15 cellular contexts compared by ENCODE assay signal in genomic region chr10:22366771-22367170, GRCh38. TPM values are rescaled to one million over a fixed set of nuclear protein-coding genes. Genes with fewer than 3 reads are reported as not detected.
DNase-seq lines count a peak whose midpoint lies in the region; ATAC-seq and TF ChIP-seq lines count a peak whose summit lies in the region.
"Had no signal": no experiment of that assay in that cellular context is flagged by ENCODE, and none has a peak within 500 bp of the region (broad histone marks: within the 10 kb centered on the region; RNA-seq: fewer than 3 reads in every experiment).

No MANE protein-coding gene starts in this region.

- peak overlapping the region; percentile 3 for H3K27ac Mint-ChIP-seq in activated T-cell treated with anti-CD3 and anti-CD28 coated beads, Interleukin-2, amount 50 U/mL, for 24 hours
- no peak overlapping the region for H3K27ac Mint-ChIP-seq in activated T-cell treated with anti-CD3 and anti-CD28 coated beads, Interleukin-2, amount 50 U/mL, for 72 hours
- peak overlapping the region; percentile 23 for H3K27ac Mint-ChIP-seq in activated naive CD8-positive, alpha-beta T cell treated with anti-CD3 and anti-CD28 coated beads for 36 hours
- H3K27ac Mint-ChIP-seq in stimulated activated naive CD8-positive, alpha-beta T cell treated with anti-CD3 and anti-CD28 coated beads, Interleukin-15, amount 100 ng/mL, for 72 hours, result peak overlapping the region; percentile 0 to 82
- H3K27ac Mint-ChIP-seq: CD4-positive, CD25-positive, alpha-beta regulatory T cell had no signal

- no peaks in the 10 kb centered on the region for H3K9me3 Mint-ChIP-seq in activated T-cell treated with anti-CD3 and anti-CD28 coated beads, Interleukin-2, amount 50 U/mL, for 24 hours
- H3K9me3 Mint-ChIP-seq in activated T-cell treated with anti-CD3 and anti-CD28 coated beads, Interleukin-2, amount 50 U/mL, for 72 hours, result no peaks in the 10 kb centered on the region
- H3K9me3 Mint-ChIP-seq in activated naive CD8-positive, alpha-beta T cell treated with anti-CD3 and anti-CD28 coated beads for 36 hours, result peaks cover 3% of the 10 kb centered on the region
- peaks cover 0 to 5% of the 10 kb centered on the region in 2 donors for H3K9me3 Mint-ChIP-seq in stimulated activated naive CD8-positive, alpha-beta T cell treated with anti-CD3 and anti-CD28 coated beads, Interleukin-15, amount 100 ng/mL, for 72 hours
- H3K9me3 Mint-ChIP-seq: CD4-positive, CD25-positive, alpha-beta regulatory T cell had no signal

- no peaks in the 10 kb centered on the region for H3K27me3 ChIP-seq in MM.1S (replicated peaks; ENCODE audit: insufficient read depth, low read length)

- H3K4me1 Mint-ChIP-seq in activated T-cell treated with anti-CD3 and anti-CD28 coated beads, Interleukin-2, amount 50 U/mL, for 24 hours (ENCODE audit: low read depth), result peaks cover 46% of the 10 kb centered on the region
- H3K4me1 Mint-ChIP-seq in activated T-cell treated with anti-CD3 and anti-CD28 coated beads, Interleukin-2, amount 50 U/mL, for 72 hours (ENCODE audit: low read depth), result peaks cover 48% of the 10 kb centered on the region
- H3K4me1 Mint-ChIP-seq in activated naive CD8-positive, alpha-beta T cell treated with anti-CD3 and anti-CD28 coated beads for 36 hours, result peaks cover 35% of the 10 kb centered on the region
- peaks cover 38% of the 10 kb centered on the region for H3K4me1 Mint-ChIP-seq in stimulated activated naive CD8-positive, alpha-beta T cell treated with anti-CD3 and anti-CD28 coated beads, Interleukin-15, amount 100 ng/mL, for 72 hours

- H4K20me1 ChIP-seq in MM.1S (ENCODE audit: insufficient read depth, low read length), result no peaks in the 10 kb centered on the region

- no peak for DNase-seq in activated T-cell treated with anti-CD3 and anti-CD28 coated beads, Interleukin-2, amount 50 U/mL, for 24 hours
- DNase-seq in activated T-cell treated with anti-CD3 and anti-CD28 coated beads, Interleukin-2, amount 50 U/mL, for 72 hours, result no peak
- no peak for DNase-seq in MM.1S
- DNase-seq in activated naive CD8-positive, alpha-beta T cell treated with anti-CD3 and anti-CD28 coated beads for 36 hours, result no peak
- no peak for DNase-seq in stimulated activated naive CD8-positive, alpha-beta T cell treated with anti-CD3 and anti-CD28 coated beads, Interleukin-15, amount 100 ng/mL, for 72 hours
- no peak for DNase-seq in RPMI8226
- DNase-seq in NCI-H526 (lab: John Stamatoyannopoulos, UW), result no peak
- DNase-seq: DMS53, GOT3, NCI-H1417, NCI-H1930, NCI-H2171, NCI-H446 treated with DMSO at 0.1 percent for 48 hours had no signal

- H3K4me1 ChIP-seq in MM.1S (ENCODE audit: low read length), result peaks cover 36% of the 10 kb centered on the region

- no peak for TF ChIP-seq CTCF in MM.1S (IDR thresholded peaks at IDR 0.05; ENCODE audit: low read length)

- no peak for ATAC-seq in activated T-cell treated with anti-CD3 and anti-CD28 coated beads, Interleukin-2, amount 50 U/mL, for 72 hours (replicated peaks in 1 of 2)
- no peak for ATAC-seq in stimulated activated naive CD8-positive, alpha-beta T cell treated with anti-CD3 and anti-CD28 coated beads, Interleukin-15, amount 100 ng/mL, for 72 hours

- H3K4me2 ChIP-seq in MM.1S (ENCODE audit: low read depth, low read length), result peak overlapping the region; percentile 65; the same call in 1 of the 2 replicates

- no peak overlapping the region for H3K27ac ChIP-seq in MM.1S (ENCODE audit: low read length)

- no peak overlapping the region for H3K4me3 ChIP-seq in MM.1S (ENCODE audit: low read length)
- H3K4me3 ChIP-seq: GM12878 had no signal

- H3K36me3 Mint-ChIP-seq in activated T-cell treated with anti-CD3 and anti-CD28 coated beads, Interleukin-2, amount 50 U/mL, for 24 hours (ENCODE audit: low read depth), result no peaks in the 10 kb centered on the region
- peaks cover 0 to 2% of the 10 kb centered on the region in 2 donors for H3K36me3 Mint-ChIP-seq in activated T-cell treated with anti-CD3 and anti-CD28 coated beads, Interleukin-2, amount 50 U/mL, for 72 hours (ENCODE audit: insufficient read depth in 2 of 2)
- H3K36me3 Mint-ChIP-seq in activated naive CD8-positive, alpha-beta T cell treated with anti-CD3 and anti-CD28 coated beads for 36 hours, result peaks cover 3% of the 10 kb centered on the region
- H3K36me3 Mint-ChIP-seq: CD4-positive, CD25-positive, alpha-beta regulatory T cell had no signal

- H3K4me3 Mint-ChIP-seq in activated T-cell treated with anti-CD3 and anti-CD28 coated beads, Interleukin-2, amount 50 U/mL, for 24 hours, result no peak overlapping the region
- H3K4me3 Mint-ChIP-seq in activated T-cell treated with anti-CD3 and anti-CD28 coated beads, Interleukin-2, amount 50 U/mL, for 72 hours, result peak overlapping the region in 1 of 2 donors; percentile 57
- no peak overlapping the region for H3K4me3 Mint-ChIP-seq in activated naive CD8-positive, alpha-beta T cell treated with anti-CD3 and anti-CD28 coated beads for 36 hours
- H3K4me3 Mint-ChIP-seq in stimulated activated naive CD8-positive, alpha-beta T cell treated with anti-CD3 and anti-CD28 coated beads, Interleukin-15, amount 100 ng/mL, for 72 hours, result peak overlapping the region in 1 of 2 donors; percentile 62

- no peak overlapping the region for H3K9ac ChIP-seq in MM.1S (ENCODE audit: low read length)

- H3K36me3 ChIP-seq in MM.1S (replicated peaks; ENCODE audit: insufficient read depth, low read length), result no peaks in the 10 kb centered on the region

- no peaks in the 10 kb centered on the region for H3K9me3 ChIP-seq in MM.1S (replicated peaks; ENCODE audit: insufficient read depth, low read length)

- no peaks in the 10 kb centered on the region for H3K9me2 ChIP-seq in MM.1S (replicated peaks; ENCODE audit: insufficient read depth, low read length)

- no peak overlapping the region for H2AFZ ChIP-seq in MM.1S (ENCODE audit: low read length)

- H3F3A ChIP-seq in MM.1S (ENCODE audit: insufficient read depth, low read length), result no peaks in the 10 kb centered on the region

- H3K79me2 ChIP-seq in MM.1S (ENCODE audit: low read length), result no peaks in the 10 kb centered on the region

- H3K27me3 Mint-ChIP-seq in activated T-cell treated with anti-CD3 and anti-CD28 coated beads, Interleukin-2, amount 50 U/mL, for 24 hours, result no peaks in the 10 kb centered on the region
- H3K27me3 Mint-ChIP-seq in activated T-cell treated with anti-CD3 and anti-CD28 coated beads, Interleukin-2, amount 50 U/mL, for 72 hours (ENCODE audit: low read depth), result peaks cover 5% of the 10 kb centered on the region
- peaks cover 8% of the 10 kb centered on the region for H3K27me3 Mint-ChIP-seq in activated naive CD8-positive, alpha-beta T cell treated with anti-CD3 and anti-CD28 coated beads for 36 hours
- H3K27me3 Mint-ChIP-seq in stimulated activated naive CD8-positive, alpha-beta T cell treated with anti-CD3 and anti-CD28 coated beads, Interleukin-15, amount 100 ng/mL, for 72 hours, result peaks cover 9% of the 10 kb centered on the region

RNA-seq across cellular contexts. Expression of gene SPAG6, which starts 21.5 kb away (rescaled TPM):
- under 1 TPM; 0.37 to 0.38 TPM for total RNA-seq in activated T-cell treated with anti-CD3 and anti-CD28 coated beads, Interleukin-2, amount 50 U/mL, for 72 hours
- not detected for total RNA-seq in activated naive CD8-positive, alpha-beta T cell treated with anti-CD3 and anti-CD28 coated beads for 36 hours
- total RNA-seq: CD4-positive, CD25-positive, alpha-beta regulatory T cell had no signal

RNA-seq across cellular contexts. Expression of gene BMI1, which starts 45.9 kb away (rescaled TPM):
- 10 to 100 TPM; 83.4 to 87.5 TPM for total RNA-seq in activated T-cell treated with anti-CD3 and anti-CD28 coated beads, Interleukin-2, amount 50 U/mL, for 72 hours
- 10 to 100 TPM; 59.2 to 59.6 TPM for total RNA-seq in activated naive CD8-positive, alpha-beta T cell treated with anti-CD3 and anti-CD28 coated beads for 36 hours

RNA-seq across cellular contexts. Expression of gene COMMD3, which starts 50.6 kb away (rescaled TPM):
- 100 to 1,000 TPM in 1 of 2 donors, 10 to 100 TPM in 1; 95.0 to 104 TPM for total RNA-seq in activated T-cell treated with anti-CD3 and anti-CD28 coated beads, Interleukin-2, amount 50 U/mL, for 72 hours
- total RNA-seq in activated naive CD8-positive, alpha-beta T cell treated with anti-CD3 and anti-CD28 coated beads for 36 hours, result 10 to 100 TPM; 46.8 to 53.5 TPM
